12 cellular contexts compared by ENCODE assay signal in genomic region chr3:144429719-144430121, GRCh38.
A peak's percentile ranks its signal among the peaks of the same experiment; 100 is the strongest.
DNase-seq lines count a peak whose midpoint lies in the region; ATAC-seq and TF ChIP-seq lines count a peak whose summit lies in the region.
"Had no signal": no experiment of that assay in that cellular context is flagged by ENCODE, and none has a peak within 500 bp of the region (broad histone marks: within the 10 kb centered on the region; RNA-seq: fewer than 3 reads in every experiment).

No MANE protein-coding gene starts in this region.

- in situ Hi-C loops in GM13977 (cut with MboI; ENCODE audit: low pct_unique_long_range_greater_than_20kb, low sequenced_read_pairs, unreplicated experiment), result no loop called here

- no peak overlapping the region for H3K27ac Mint-ChIP-seq in activated T-helper 17 cell treated with anti-CD3 and anti-CD28 coated beads, Interleukin-2, amount 50 U/mL, for 72 hours
- H3K27ac Mint-ChIP-seq: CD4-positive, CD25-positive, alpha-beta regulatory T cell had no signal

- no peak for TF ChIP-seq POLR2A in uterus (IDR thresholded peaks at IDR 0.05)

- H3K36me3 Mint-ChIP-seq in activated T-helper 17 cell treated with anti-CD3 and anti-CD28 coated beads, Interleukin-2, amount 50 U/mL, for 72 hours (ENCODE audit: low read depth), result no peaks in the 10 kb centered on the region
- H3K36me3 Mint-ChIP-seq: CD4-positive, CD25-positive, alpha-beta regulatory T cell had no signal

- no peak overlapping the region for H3K4me3 Mint-ChIP-seq in activated T-helper 17 cell treated with anti-CD3 and anti-CD28 coated beads, Interleukin-2, amount 50 U/mL, for 72 hours
- H3K4me3 Mint-ChIP-seq: CD4-positive, CD25-positive, alpha-beta regulatory T cell had no signal

- no peaks in the 10 kb centered on the region for H3K36me3 ChIP-seq in uterus
- H3K36me3 ChIP-seq: adrenal gland had no signal

- H3K9me3 ChIP-seq in uterus, result no peaks in the 10 kb centered on the region
- H3K9me3 ChIP-seq: adrenal gland had no signal

- no peaks in the 10 kb centered on the region for H3K4me1 Mint-ChIP-seq in activated T-helper 17 cell treated with anti-CD3 and anti-CD28 coated beads, Interleukin-2, amount 50 U/mL, for 72 hours
- H3K4me1 Mint-ChIP-seq: CD4-positive, CD25-positive, alpha-beta regulatory T cell had no signal

- H3K4me1 ChIP-seq in uterus, result no peaks in the 10 kb centered on the region
- H3K4me1 ChIP-seq: adrenal gland had no signal

- H3K27ac ChIP-seq in uterus, result no peak overlapping the region
- H3K27ac ChIP-seq: adrenal gland, epithelial cell of prostate had no signal

- peaks cover 4% of the 10 kb centered on the region for H3K9me3 Mint-ChIP-seq in activated T-helper 17 cell treated with anti-CD3 and anti-CD28 coated beads, Interleukin-2, amount 50 U/mL, for 72 hours

- ATAC-seq in GM21381 (IDR thresholded peaks at IDR 0.05; ENCODE audit: unreplicated experiment) (peak; percentile 60), HG03060 (IDR thresholded peaks at IDR 0.05; ENCODE audit: low read depth, unreplicated experiment) (peak; percentile 84)
- peak; percentile 45 for ATAC-seq in activated T-helper 17 cell treated with anti-CD3 and anti-CD28 coated beads, Interleukin-2, amount 50 U/mL, for 72 hours (replicated peaks)

- peak; percentile 30 for DNase-seq in GM13977 (ENCODE audit: low spot score)
- no peak for DNase-seq in HCEC 1CT
- no peak for DNase-seq in GM19240 (ENCODE audit: insufficient read length, low spot score)
- no peak for DNase-seq in uterus
- DNase-seq in NCI-H2171 treated with DMSO at 0.1 percent for 48 hours (lab: John Stamatoyannopoulos, UW), result no peak
- DNase-seq: adrenal gland; CD4-positive, CD25-positive, alpha-beta regulatory T cell had no signal

- no peaks in the 10 kb centered on the region for H3K27me3 Mint-ChIP-seq in activated T-helper 17 cell treated with anti-CD3 and anti-CD28 coated beads, Interleukin-2, amount 50 U/mL, for 72 hours
- H3K27me3 Mint-ChIP-seq: CD4-positive, CD25-positive, alpha-beta regulatory T cell had no signal

- intact Hi-C loops in uterus (cut with DNase I; ENCODE audit: low total_unique reads), result no loop called here

- H3K4me3 ChIP-seq in uterus, result no peak overlapping the region
- H3K4me3 ChIP-seq: adrenal gland, lung had no signal

- TF ChIP-seq CTCF in GM13977 (IDR thresholded peaks at IDR 0.05; ENCODE audit: extremely low read depth, insufficient read depth, missing control alignments) (no peak), uterus (IDR thresholded peaks at IDR 0.05) (no peak)

- no peaks in the 10 kb centered on the region for H3K27me3 ChIP-seq in uterus
- H3K27me3 ChIP-seq: adrenal gland had no signal
